24 cellular contexts compared by ENCODE assay signal in the genomic region with DNA sequence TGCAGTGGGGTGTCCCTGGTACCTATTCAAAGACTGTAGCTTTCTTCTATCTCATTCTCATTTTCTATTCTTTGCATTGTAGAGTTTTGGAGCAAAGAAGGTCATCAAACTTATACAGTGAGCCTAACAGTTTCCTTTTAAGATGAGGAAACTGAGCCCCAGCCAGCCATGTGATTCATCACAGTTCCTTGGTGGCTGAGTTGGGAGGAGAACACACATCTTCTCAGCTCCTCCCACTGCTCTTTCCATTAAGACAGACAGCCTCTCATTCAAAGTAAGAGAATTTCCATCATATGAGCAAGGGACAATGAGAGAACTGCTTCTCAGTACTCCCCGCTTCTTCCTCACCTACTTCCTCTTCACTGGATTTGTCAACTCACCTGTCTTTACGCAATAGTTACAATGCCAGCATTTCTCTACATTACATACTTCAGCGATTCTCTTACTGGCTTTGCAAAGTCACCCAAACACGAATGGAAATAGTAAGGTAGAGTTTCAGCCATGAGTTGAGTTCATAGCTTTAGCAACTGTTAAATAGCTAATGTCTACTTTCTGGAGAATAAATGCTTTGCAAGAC. TPM values are rescaled to one million over a fixed set of nuclear protein-coding genes. Genes with fewer than 3 reads are reported as not detected.
DNase-seq lines count a peak whose midpoint lies in the region; ATAC-seq and TF ChIP-seq lines count a peak whose summit lies in the region.
"Had no signal": no experiment of that assay in that cellular context is flagged by ENCODE, and none has a peak within 500 bp of the region (broad histone marks: within the 10 kb centered on the region; RNA-seq: fewer than 3 reads in every experiment).

No MANE protein-coding gene starts in this region.

- H3K79me2 ChIP-seq in MM.1S (ENCODE audit: low read length), result no peaks in the 10 kb centered on the region

- TF ChIP-seq CTCF in endothelial cell (IDR thresholded peaks at IDR 0.05; ENCODE audit: unreplicated experiment), result no peak
- TF ChIP-seq CTCF in MM.1S (IDR thresholded peaks at IDR 0.05; ENCODE audit: low read length), result no peak
- no peak for TF ChIP-seq CTCF in RWPE1 (conservative IDR thresholded peaks at IDR 0.05; ENCODE audit: low read depth)

- DNase-seq in activated CD4-positive, alpha-beta T cell treated with anti-CD3 and anti-CD28 coated beads for 36 hours, result peak; percentile 41
- DNase-seq in activated CD4-positive, alpha-beta T cell treated with anti-CD3 and anti-CD28 coated beads, Interleukin-2, amount 50 U/mL, for 1 hour, result no peak
- no peak for DNase-seq in CD4-positive, alpha-beta memory T cell
- peak; percentile 26 for DNase-seq in activated CD4-positive, alpha-beta memory T cell treated with anti-CD3 and anti-CD28 coated beads, Interleukin-2, amount 10 ng/mL, durations not matched to agents 7 days and 5 days
- DNase-seq in endothelial cell (ENCODE audit: low spot score), result no peak
- no peak for DNase-seq in MM.1S
- DNase-seq in amygdala (lab: John Stamatoyannopoulos, UW), result no peak
- no peak for DNase-seq in RWPE1 (ENCODE audit: low spot score)
- DNase-seq: activated gamma-delta T cell treated with Interleukin-2 at 50 U/mL for 16 hours, cortex of kidney, GM23248, lower lobe of right lung, NCI-H1105, NCI-H2107, NCI-H510A, pancreas, RPMI8226, substantia nigra, uterus had no signal

- H3K9me2 ChIP-seq in MM.1S (replicated peaks; ENCODE audit: insufficient read depth, low read length), result no peaks in the 10 kb centered on the region

- H4K20me1 ChIP-seq in MM.1S (ENCODE audit: insufficient read depth, low read length), result no peaks in the 10 kb centered on the region

- no peaks in the 10 kb centered on the region for H3K27me3 ChIP-seq in CD4-positive, alpha-beta memory T cell (ENCODE audit: insufficient read depth, low read length)
- H3K27me3 ChIP-seq in MM.1S (replicated peaks; ENCODE audit: insufficient read depth, low read length), result no peaks in the 10 kb centered on the region
- H3K27me3 ChIP-seq: pancreas, uterus had no signal

- H3K9me3 ChIP-seq in CD4-positive, alpha-beta memory T cell (ENCODE audit: control insufficient read depth in 1 of 2, low read length in 2 of 2), result no peaks in the 10 kb centered on the region
- H3K9me3 ChIP-seq in MM.1S (replicated peaks; ENCODE audit: insufficient read depth, low read length), result no peaks in the 10 kb centered on the region
- H3K9me3 ChIP-seq: lower lobe of right lung, pancreas, uterus had no signal

- POLR2A ChIA-PET in activated CD4-positive, alpha-beta T cell treated with anti-CD3 and anti-CD28 coated beads for 36 hours (lab: Charles Lee), result interaction anchor here (0.6 to 1.6 kb wide), 3 partner anchors 12 to 38 kb away, joined by 3 to 6 read pairs (median 4); no protein-coding TSS in a partner anchor
- POLR2A ChIA-PET in CD4-positive, alpha-beta memory T cell (lab: Charles Lee; ENCODE audit: partially characterized antibody), result interaction anchor here (0.7 to 3.4 kb wide), 6 partner anchors 17 to 531 kb away, joined by 3 to 13 read pairs (median 4); no protein-coding TSS in a partner anchor
- POLR2A ChIA-PET in activated CD4-positive, alpha-beta memory T cell treated with anti-CD3 and anti-CD28 coated beads, Interleukin-2, amount 10 ng/mL, durations not matched to agents 7 days and 5 days (lab: Charles Lee), result interaction anchor here (1.2 to 4.9 kb wide), 9 partner anchors 19 to 120 kb away, joined by 3 to 89 read pairs (median 4); partner anchors contain the start of gene IL26
- POLR2A ChIA-PET in RWPE1 (lab: Yijun Ruan, JAX; ENCODE audit: low non-redundant PET), result no interaction called here

- H3K4me2 ChIP-seq in MM.1S (ENCODE audit: low read depth, low read length), result no peak overlapping the region

- peaks cover 3% of the 10 kb centered on the region for H3K36me3 Mint-ChIP-seq in activated CD4-positive, alpha-beta T cell treated with anti-CD3 and anti-CD28 coated beads for 36 hours (ENCODE audit: low read depth)
- peaks cover 2 to 11% of the 10 kb centered on the region in 2 donors for H3K36me3 Mint-ChIP-seq in CD4-positive, alpha-beta memory T cell
- H3K36me3 Mint-ChIP-seq in activated CD4-positive, alpha-beta memory T cell treated with anti-CD3 and anti-CD28 coated beads, Interleukin-2, amount 10 ng/mL, durations not matched to agents 7 days and 5 days (ENCODE audit: low read depth), result peaks cover 25% of the 10 kb centered on the region
- H3K36me3 Mint-ChIP-seq in endothelial cell (ENCODE audit: low read depth, unreplicated experiment), result no peaks in the 10 kb centered on the region
- H3K36me3 Mint-ChIP-seq: brain had no signal

- no peaks in the 10 kb centered on the region for H3K9me3 Mint-ChIP-seq in activated CD4-positive, alpha-beta T cell treated with anti-CD3 and anti-CD28 coated beads for 36 hours (ENCODE audit: low read depth)
- H3K9me3 Mint-ChIP-seq in CD4-positive, alpha-beta memory T cell, result no peaks in the 10 kb centered on the region
- peaks cover 2% of the 10 kb centered on the region for H3K9me3 Mint-ChIP-seq in activated CD4-positive, alpha-beta memory T cell treated with anti-CD3 and anti-CD28 coated beads, Interleukin-2, amount 10 ng/mL, durations not matched to agents 7 days and 5 days
- H3K9me3 Mint-ChIP-seq in endothelial cell (ENCODE audit: unreplicated experiment), result no peaks in the 10 kb centered on the region
- H3K9me3 Mint-ChIP-seq: brain had no signal

- peak overlapping the region; percentile 59 for H3K27ac Mint-ChIP-seq in activated CD4-positive, alpha-beta T cell treated with anti-CD3 and anti-CD28 coated beads for 36 hours
- peak overlapping the region in 1 of 7 donors; percentile 25 for H3K27ac Mint-ChIP-seq in CD4-positive, alpha-beta memory T cell
- H3K27ac Mint-ChIP-seq in activated CD4-positive, alpha-beta memory T cell treated with anti-CD3 and anti-CD28 coated beads, Interleukin-2, amount 10 ng/mL, durations not matched to agents 7 days and 5 days, result peak overlapping the region; percentile 60
- H3K27ac Mint-ChIP-seq in endothelial cell (ENCODE audit: unreplicated experiment), result peak overlapping the region; percentile 43
- H3K27ac Mint-ChIP-seq: brain had no signal

- CTCF ChIA-PET in activated CD4-positive, alpha-beta T cell treated with anti-CD3 and anti-CD28 coated beads for 36 hours (lab: Charles Lee), result interaction anchor here (0.7 to 5.2 kb wide), 23 partner anchors 10 to 173 kb away, joined by 3 to 51 read pairs (median 6); no protein-coding TSS in a partner anchor
- CTCF ChIA-PET in CD4-positive, alpha-beta memory T cell (lab: Charles Lee; ENCODE audit: partially characterized antibody), result interaction anchor here (0.9 to 5.1 kb wide), 26 partner anchors 11 to 803 kb away, joined by 3 to 104 read pairs (median 10); no protein-coding TSS in a partner anchor
- CTCF ChIA-PET in activated CD4-positive, alpha-beta memory T cell treated with anti-CD3 and anti-CD28 coated beads, Interleukin-2, amount 10 ng/mL, durations not matched to agents 7 days and 5 days (lab: Charles Lee), result interaction anchor here (0.8 to 5.1 kb wide), 19 partner anchors 13 to 801 kb away, joined by 3 to 163 read pairs (median 6); no protein-coding TSS in a partner anchor
- CTCF ChIA-PET in RWPE1 (lab: Yijun Ruan, JAX), result interaction anchor here (0.7 to 2.4 kb wide), 6 partner anchors 14 to 249 kb away, joined by 3 to 9 read pairs (median 4); no protein-coding TSS in a partner anchor

- peaks cover 42% of the 10 kb centered on the region for H3K4me1 ChIP-seq in CD4-positive, alpha-beta memory T cell (ENCODE audit: insufficient read depth, low read length)
- peaks cover 4% of the 10 kb centered on the region; the same call in 1 of the 2 replicates for H3K4me1 ChIP-seq in MM.1S (ENCODE audit: low read length)
- H3K4me1 ChIP-seq: lower lobe of right lung, pancreas, uterus had no signal

- intact Hi-C loops in activated CD4-positive, alpha-beta T cell treated with anti-CD3 and anti-CD28 coated beads for 36 hours (cut with DNase I, micrococcal nuclease), result loop anchor here (1.0 to 10.0 kb wide), 2 partner anchors 36 to 803 kb away; no protein-coding TSS in a partner anchor
- intact Hi-C loops in CD4-positive, alpha-beta memory T cell (cut with micrococcal nuclease), result no loop called here

- H3K9ac ChIP-seq in MM.1S (ENCODE audit: low read length), result no peak overlapping the region
- H3K9ac ChIP-seq: GM23248 had no signal

- peak overlapping the region; percentile 67 for H3K4me3 Mint-ChIP-seq in activated CD4-positive, alpha-beta T cell treated with anti-CD3 and anti-CD28 coated beads for 36 hours
- H3K4me3 Mint-ChIP-seq in CD4-positive, alpha-beta memory T cell, result peak overlapping the region; percentile 4 to 75 (median 43)
- H3K4me3 Mint-ChIP-seq in activated CD4-positive, alpha-beta memory T cell treated with anti-CD3 and anti-CD28 coated beads, Interleukin-2, amount 10 ng/mL, durations not matched to agents 7 days and 5 days, result peak overlapping the region; percentile 75
- no peak overlapping the region for H3K4me3 Mint-ChIP-seq in endothelial cell (ENCODE audit: unreplicated experiment)
- H3K4me3 Mint-ChIP-seq: brain had no signal

- H3K27ac ChIP-seq in CD4-positive, alpha-beta memory T cell (ENCODE audit: low read depth, low read length), result no peak overlapping the region
- H3K27ac ChIP-seq in MM.1S (ENCODE audit: low read length) (no peak overlapping the region), RWPE1 (no peak overlapping the region)
- H3K27ac ChIP-seq: GM23248, lower lobe of right lung, pancreas, uterus had no signal

- H3K4me1 Mint-ChIP-seq in activated CD4-positive, alpha-beta T cell treated with anti-CD3 and anti-CD28 coated beads for 36 hours, result peaks cover 19% of the 10 kb centered on the region
- H3K4me1 Mint-ChIP-seq in CD4-positive, alpha-beta memory T cell, result peaks cover 14 to 37% (median 27%) of the 10 kb centered on the region in 4 donors
- H3K4me1 Mint-ChIP-seq in activated CD4-positive, alpha-beta memory T cell treated with anti-CD3 and anti-CD28 coated beads, Interleukin-2, amount 10 ng/mL, durations not matched to agents 7 days and 5 days, result peaks cover 45% of the 10 kb centered on the region
- peaks cover 2% of the 10 kb centered on the region for H3K4me1 Mint-ChIP-seq in endothelial cell (ENCODE audit: unreplicated experiment)
- H3K4me1 Mint-ChIP-seq: brain had no signal

- H3K27me3 Mint-ChIP-seq in activated CD4-positive, alpha-beta T cell treated with anti-CD3 and anti-CD28 coated beads for 36 hours, result peaks cover 3% of the 10 kb centered on the region
- H3K27me3 Mint-ChIP-seq in CD4-positive, alpha-beta memory T cell, result no peaks in the 10 kb centered on the region
- no peaks in the 10 kb centered on the region for H3K27me3 Mint-ChIP-seq in activated CD4-positive, alpha-beta memory T cell treated with anti-CD3 and anti-CD28 coated beads, Interleukin-2, amount 10 ng/mL, durations not matched to agents 7 days and 5 days
- H3K27me3 Mint-ChIP-seq in endothelial cell (ENCODE audit: unreplicated experiment), result peaks cover 2% of the 10 kb centered on the region
- H3K27me3 Mint-ChIP-seq: brain had no signal

- no peak overlapping the region for H2AFZ ChIP-seq in MM.1S (ENCODE audit: low read length)
- H2AFZ ChIP-seq: GM23248 had no signal

- no peaks in the 10 kb centered on the region for H3K36me3 ChIP-seq in CD4-positive, alpha-beta memory T cell (ENCODE audit: insufficient read depth, low read length)
- no peaks in the 10 kb centered on the region for H3K36me3 ChIP-seq in MM.1S (replicated peaks; ENCODE audit: insufficient read depth, low read length)
- H3K36me3 ChIP-seq: lower lobe of right lung, pancreas, uterus had no signal

- H3F3A ChIP-seq in MM.1S (ENCODE audit: insufficient read depth, low read length), result no peaks in the 10 kb centered on the region

- peak overlapping the region in 1 of 2 donors; percentile 15 for H3K4me3 ChIP-seq in CD4-positive, alpha-beta memory T cell (ENCODE audit: low read length in 2 of 2)
- no peak overlapping the region for H3K4me3 ChIP-seq in MM.1S (ENCODE audit: low read length)
- H3K4me3 ChIP-seq: GM23248, lower lobe of right lung, pancreas, uterus had no signal

- ATAC-seq in activated CD4-positive, alpha-beta T cell treated with anti-CD3 and anti-CD28 coated beads for 36 hours, result peak; percentile 43
- ATAC-seq: lower lobe of right lung, pancreas had no signal

RNA-seq across cellular contexts. Expression of gene IFNG, which starts 2.2 kb away (rescaled TPM):
- 100 to 1,000 TPM; 193 to 225 TPM for total RNA-seq in activated CD4-positive, alpha-beta T cell treated with anti-CD3 and anti-CD28 coated beads for 36 hours
- total RNA-seq in CD4-positive, alpha-beta memory T cell, result under 1 TPM; 0.55 to 0.73 TPM
- 1 to 10 TPM; 2.8 to 3.0 TPM for polyA plus RNA-seq in CD4-positive, alpha-beta memory T cell
- total RNA-seq in activated CD4-positive, alpha-beta memory T cell treated with anti-CD3 and anti-CD28 coated beads, Interleukin-2, amount 10 ng/mL, durations not matched to agents 7 days and 5 days, result 10 to 100 TPM; 22.0 to 25.0 TPM
- total RNA-seq in endothelial cell (ENCODE audit: unreplicated experiment), result not detected
- total RNA-seq: endothelial cell of umbilical vein, fibroblast of villous mesenchyme, GM23248, lower lobe of right lung, myocyte, uterus had no signal
- polyA plus RNA-seq: BJ, endothelial cell of umbilical vein, GM23248, pancreas had no signal

Comparison
In these comparisons a context has a peak if more than half of its experiments do, and no peak if none do; other contexts are left out.
1. DNase-seq: peak in activated CD4-positive, alpha-beta T cell treated with anti-CD3 and anti-CD28 coated beads for 36 hours (single experiment) and activated CD4-positive, alpha-beta memory T cell treated with anti-CD3 and anti-CD28 coated beads, Interleukin-2, amount 10 ng/mL, durations not matched to agents 7 days and 5 days (single experiment); none in activated CD4-positive, alpha-beta T cell treated with anti-CD3 and anti-CD28 coated beads, Interleukin-2, amount 50 U/mL, for 1 hour (single experiment), CD4-positive, alpha-beta memory T cell (0 of 5), endothelial cell (single experiment), MM.1S (single experiment), amygdala (0 of 56) and RWPE1 (single experiment).
2. RNA of gene IFNG, which starts 2.2 kb away (total RNA-seq): 193 to 225 TPM in activated CD4-positive, alpha-beta T cell treated with anti-CD3 and anti-CD28 coated beads for 36 hours and 22.0 to 25.0 TPM in activated CD4-positive, alpha-beta memory T cell treated with anti-CD3 and anti-CD28 coated beads, Interleukin-2, amount 10 ng/mL, durations not matched to agents 7 days and 5 days; 0.55 to 0.73 TPM in CD4-positive, alpha-beta memory T cell and not detected in endothelial cell (single experiment); every median in the first group is over 10 times any median in the second.